Comparison of ENCODE assay signal across 11 cellular contexts in genomic region chr5:52840286-52841050, GRCh38. TPM values are rescaled to one million over a fixed set of nuclear protein-coding genes. Genes with fewer than 3 reads are reported as not detected.
A peak's percentile ranks its signal among the peaks of the same experiment; 100 is the strongest.
DNase-seq lines count a peak whose midpoint lies in the region; ATAC-seq and TF ChIP-seq lines count a peak whose summit lies in the region.
"Had no signal": no experiment of that assay in that cellular context is flagged by ENCODE, and none has a peak within 500 bp of the region (broad histone marks: within the 10 kb centered on the region; RNA-seq: fewer than 3 reads in every experiment).

No MANE protein-coding gene starts in this region.

- DNase-seq in HCEC 1CT, result peak; percentile 64
- peak in 3 of 7 donors; percentile 20 to 32 (median 25) for DNase-seq in adrenal gland
- peak; percentile 66 for DNase-seq in right atrium auricular region (ENCODE audit: low spot score)
- no peak for DNase-seq in gastrocnemius medialis
- no peak for DNase-seq in activated CD4-positive, alpha-beta T cell treated with anti-CD3 and anti-CD28 coated beads for 48 hours
- DNase-seq in GOT3 (lab: John Stamatoyannopoulos, UW), result no peak
- DNase-seq in mesendoderm, result no peak
- DNase-seq: activated CD4-positive, alpha-beta memory T cell treated with anti-CD3 and anti-CD28 coated beads, Interleukin-2, amount 10 ng/mL, durations not matched to agents 7 days and 5 days; PC-3 had no signal

- H4K8ac ChIP-seq in mesendoderm (ENCODE audit: low read depth, low read length), result no peak overlapping the region

- H2BK120ac ChIP-seq in mesendoderm (ENCODE audit: low read depth, low read length), result no peak overlapping the region

- H3K79me1 ChIP-seq in mesendoderm (ENCODE audit: low read length), result no peaks in the 10 kb centered on the region

- H3K36me3 ChIP-seq in adrenal gland (replicated peaks in 1 of 2) (no peaks in the 10 kb centered on the region), right atrium auricular region (no peaks in the 10 kb centered on the region), gastrocnemius medialis (no peaks in the 10 kb centered on the region), mesendoderm (ENCODE audit: control insufficient read depth, insufficient read depth, low read length) (no peaks in the 10 kb centered on the region)

- H3K4me3 ChIP-seq in adrenal gland (no peak overlapping the region), right atrium auricular region (no peak overlapping the region), gastrocnemius medialis (no peak overlapping the region), mesendoderm (ENCODE audit: low read length) (no peak overlapping the region)

- no peak overlapping the region for H3K9ac ChIP-seq in mesendoderm (ENCODE audit: low read length)

- TF ChIP-seq POLR2A in adrenal gland (IDR thresholded peaks at IDR 0.05) (no peak), gastrocnemius medialis (IDR thresholded peaks at IDR 0.05) (no peak)

- in situ Hi-C loops in gastrocnemius medialis (cut with MboI; ENCODE audit: low sequenced_read_pairs in 4 of 4), result no loop called here

- H3K4me1 ChIP-seq in adrenal gland (replicated peaks in 1 of 2), result peaks cover 14 to 80% of the 10 kb centered on the region in 2 donors
- H3K4me1 ChIP-seq in right atrium auricular region, result peaks cover 0 to 16% of the 10 kb centered on the region in 2 donors
- H3K4me1 ChIP-seq in gastrocnemius medialis, result peaks cover 0 to 19% of the 10 kb centered on the region in 2 donors
- H3K4me1 ChIP-seq in mesendoderm (ENCODE audit: control insufficient read depth, low read depth, low read length), result no peaks in the 10 kb centered on the region

- no peaks in the 10 kb centered on the region for H3K9me3 ChIP-seq in adrenal gland (replicated peaks in 1 of 3)
- H3K9me3 ChIP-seq in right atrium auricular region, result no peaks in the 10 kb centered on the region
- no peaks in the 10 kb centered on the region for H3K9me3 ChIP-seq in gastrocnemius medialis

- no peak overlapping the region for H4K5ac ChIP-seq in mesendoderm (ENCODE audit: low read length)

- H3K18ac ChIP-seq in mesendoderm (ENCODE audit: low read length), result no peak overlapping the region

- intact Hi-C loops in adrenal gland (cut with DNase I) (no loop called here), gastrocnemius medialis (cut with DNase I; ENCODE audit: low total_unique reads) (no loop called here)

- H3K23ac ChIP-seq in mesendoderm (ENCODE audit: low read length), result no peak overlapping the region

- no peak for TF ChIP-seq CTCF in adrenal gland (IDR thresholded peaks at IDR 0.05)
- no peak for TF ChIP-seq CTCF in right atrium auricular region (IDR thresholded peaks at IDR 0.05)
- TF ChIP-seq CTCF in gastrocnemius medialis (IDR thresholded peaks at IDR 0.05 in 4 of 5, conservative IDR thresholded peaks at IDR 0.05 in 1 of 5), result no peak

- H2BK5ac ChIP-seq in mesendoderm (ENCODE audit: low read length), result no peak overlapping the region

- peak overlapping the region; percentile 19 to 77 (median 34) for H3K27ac ChIP-seq in adrenal gland
- peak overlapping the region; percentile 44 to 62 for H3K27ac ChIP-seq in right atrium auricular region
- peak overlapping the region; percentile 41 to 60 (median 54) for H3K27ac ChIP-seq in gastrocnemius medialis
- H3K27ac ChIP-seq in mesendoderm (ENCODE audit: low read depth, low read length), result no peak overlapping the region

- H2AK5ac ChIP-seq in mesendoderm (ENCODE audit: low read length), result no peak overlapping the region

- 43 to 51% (median 49%) methylated on average over 8 of the region's 8 CpGs for WGBS in adrenal gland, 4 donors
- no CpG with 5 or more reads among the region's 8 CpGs for WGBS in mesendoderm (ENCODE audit: extremely low coverage, insufficient coverage, low lambda C conversion rate)

- H3K79me2 ChIP-seq in mesendoderm (ENCODE audit: control insufficient read depth, insufficient read depth, low read length), result no peaks in the 10 kb centered on the region

- H3K27me3 ChIP-seq in adrenal gland (no peaks in the 10 kb centered on the region), right atrium auricular region (no peaks in the 10 kb centered on the region), gastrocnemius medialis (no peaks in the 10 kb centered on the region), mesendoderm (ENCODE audit: insufficient read depth, low read length, poor library complexity) (no peaks in the 10 kb centered on the region)

- H3K4ac ChIP-seq in mesendoderm (ENCODE audit: low read depth, low read length), result no peak overlapping the region

- peak in 1 of 2 donors; percentile 44 for ATAC-seq in gastrocnemius medialis
- ATAC-seq in GM19023 (IDR thresholded peaks at IDR 0.05; ENCODE audit: unreplicated experiment), result no peak
- ATAC-seq: PC-3 had no signal

- no peak overlapping the region for H3K4me2 ChIP-seq in mesendoderm (ENCODE audit: low read length)

- no peak overlapping the region for H2BK15ac ChIP-seq in mesendoderm (replicated peaks; ENCODE audit: low read depth)

- H3K56ac ChIP-seq in mesendoderm (ENCODE audit: low read length), result no peak overlapping the region

RNA-seq across cellular contexts. Expression of gene ITGA1, which starts 52.8 kb away (rescaled TPM):
- 100 to 1,000 TPM; 137 to 371 (median 157) TPM for total RNA-seq in adrenal gland
- 10 to 100 TPM; 30.0 to 80.3 (median 39.5) TPM for polyA plus RNA-seq in adrenal gland
- 10 to 100 TPM; 13.2 to 26.8 TPM for total RNA-seq in right atrium auricular region
- total RNA-seq in gastrocnemius medialis, result 10 to 100 TPM in 2 of 4 donors, 1 to 10 TPM in 2; 5.7 to 20.4 (median 12.4) TPM
- polyA plus RNA-seq in mesendoderm (2013, experiment 1 of 2), result 3.5 TPM
- polyA plus RNA-seq in mesendoderm (2013, experiment 2 of 2), result 4.2 TPM
- polyA plus RNA-seq: IgD-negative memory B cell had no signal

RNA-seq across cellular contexts. Expression of gene PELO, which starts 52.8 kb away (rescaled TPM):
- total RNA-seq in adrenal gland, result 100 to 1,000 TPM in 3 of 8 donors, 10 to 100 TPM in 5; 60.3 to 147 (median 79.7) TPM
- 10 to 100 TPM; 17.8 to 52.4 (median 27.9) TPM for polyA plus RNA-seq in adrenal gland
- 10 to 100 TPM in 1 of 2 donors, 1 to 10 TPM in 1; 8.5 to 11.8 TPM for total RNA-seq in right atrium auricular region
- 10 to 100 TPM; 13.8 to 28.5 (median 18.5) TPM for total RNA-seq in gastrocnemius medialis
- 13.0 TPM for polyA plus RNA-seq in mesendoderm (2013, experiment 1 of 2)
- 13.1 TPM for polyA plus RNA-seq in mesendoderm (2013, experiment 2 of 2)

Comparison
In these comparisons a context has a peak if more than half of its experiments do, and no peak if none do; other contexts are left out.
1. DNase-seq: peak in HCEC 1CT (single experiment) and right atrium auricular region (single experiment); none in gastrocnemius medialis (0 of 2), activated CD4-positive, alpha-beta T cell treated with anti-CD3 and anti-CD28 coated beads for 48 hours (single experiment), GOT3 (single experiment) and mesendoderm (single experiment).
2. RNA of gene ITGA1, which starts 52.8 kb away (total RNA-seq): 137 to 371 TPM in adrenal gland; 13.2 to 26.8 TPM in right atrium auricular region and 5.7 to 20.4 TPM in gastrocnemius medialis; every median in the first group is over 4 times any median in the second.